ENCODE assay signal across 1 cellular context in genomic region chr12:43882578-43883178, GRCh38.
TF ChIP-seq lines count a peak whose summit lies in the region.

No MANE protein-coding gene starts in this region.

TF ChIP-seq in HepG2, 621 proteins besides CTCF, POLR2A, EP300 and RAD21 (continued from another document):
- TF ChIP-seq PREB (CRISPR knock-in tag; IDR thresholded peaks at IDR 0.05), result no peak
- peak; percentile 92 for TF ChIP-seq STAG1 (CRISPR knock-in tag; IDR thresholded peaks at IDR 0.05)
- TF ChIP-seq ARID3A (IDR thresholded peaks at IDR 0.05; ENCODE audit: low read depth, low read length), result peak; percentile 63
- 0 out of 2 replicates have a peak, but pooled peaks have one; percentile 16 for TF ChIP-seq ARID5B (CRISPR knock-in tag; IDR thresholded peaks at IDR 0.05)
- no peak for TF ChIP-seq ZNF776 (CRISPR knock-in tag; IDR thresholded peaks at IDR 0.05)
- TF ChIP-seq ZNF570 (CRISPR knock-in tag; IDR thresholded peaks at IDR 0.05; ENCODE audit: borderline replicate concordance), result no peak
